In the genomic region with DNA sequence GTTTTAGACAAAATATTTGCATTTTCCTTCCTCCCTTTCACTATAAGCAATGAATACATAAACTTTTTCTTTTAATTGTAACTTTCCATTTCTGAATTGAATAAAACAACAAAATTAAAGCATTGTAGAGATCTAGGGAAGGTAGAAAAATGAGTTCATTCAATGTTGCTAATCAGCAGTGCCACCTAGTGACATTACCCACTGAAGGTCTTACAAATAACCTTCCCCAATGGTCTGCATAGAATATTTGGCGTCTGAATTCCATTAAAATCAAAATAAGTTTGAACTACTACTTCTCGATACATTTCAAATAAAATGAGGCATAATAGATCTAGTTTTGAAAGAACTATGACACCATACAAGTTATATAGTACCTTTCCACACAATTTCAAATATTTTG, we compare ENCODE assay signal across 9 cellular contexts. TPM values are rescaled to one million over a fixed set of nuclear protein-coding genes. Genes with fewer than 3 reads are reported as not detected.
DNase-seq lines count a peak whose midpoint lies in the region; ATAC-seq and TF ChIP-seq lines count a peak whose summit lies in the region.
"Had no signal": no experiment of that assay in that cellular context is flagged by ENCODE, and none has a peak within 500 bp of the region (broad histone marks: within the 10 kb centered on the region; RNA-seq: fewer than 3 reads in every experiment).

No MANE protein-coding gene starts in this region.

- no peaks in the 10 kb centered on the region for H3K79me2 ChIP-seq in OCI-LY7 (ENCODE audit: insufficient read depth, low read depth, low read length)

- TSS peak; percentile 25 for BruUV-seq in OCI-LY7 (replicated peaks; lab: Mats Ljungman, UMichigan)

- no peaks in the 10 kb centered on the region for H4K20me1 ChIP-seq in OCI-LY7 (ENCODE audit: insufficient read depth, low read length)

- CTCF ChIA-PET in OCI-LY7 (lab: Charles Lee; ENCODE audit: unreplicated experiment), result no interaction called here
- CTCF ChIA-PET in activated CD8-positive, alpha-beta memory T cell treated with anti-CD3 and anti-CD28 coated beads, Interleukin-2, amount 10 ng/mL, durations not matched to agents 7 days and 5 days (lab: Charles Lee), result no interaction called here

- H3K9me3 ChIP-seq in OCI-LY7 (ENCODE audit: low read length), result no peaks in the 10 kb centered on the region
- H3K9me3 ChIP-seq: neutrophil had no signal

- no peak overlapping the region for H2AFZ ChIP-seq in OCI-LY7 (ENCODE audit: low read length)

- no peak overlapping the region for H3K27ac ChIP-seq in OCI-LY7 (ENCODE audit: low read depth, low read length, poor library complexity, severe bottlenecking)
- H3K27ac ChIP-seq: neutrophil had no signal

- no peak overlapping the region for H3K4me3 Mint-ChIP-seq in activated CD8-positive, alpha-beta memory T cell treated with anti-CD3 and anti-CD28 coated beads, Interleukin-2, amount 10 ng/mL, durations not matched to agents 7 days and 5 days

- ATAC-seq in HG02973 (IDR thresholded peaks at IDR 0.05; ENCODE audit: unreplicated experiment) (no peak), HG02763 (IDR thresholded peaks at IDR 0.05; ENCODE audit: unreplicated experiment) (no peak)
- no peak for ATAC-seq in activated CD8-positive, alpha-beta memory T cell treated with anti-CD3 and anti-CD28 coated beads, Interleukin-2, amount 10 ng/mL, durations not matched to agents 7 days and 5 days

- POLR2A ChIA-PET in OCI-LY7 (lab: Charles Lee), result interaction anchor here (1.3 kb wide), 1 partner anchor 10 kb away, joined by 6 read pairs; no protein-coding TSS in a partner anchor

- no peaks in the 10 kb centered on the region for H3K27me3 Mint-ChIP-seq in activated CD8-positive, alpha-beta memory T cell treated with anti-CD3 and anti-CD28 coated beads, Interleukin-2, amount 10 ng/mL, durations not matched to agents 7 days and 5 days

- H3K36me3 ChIP-seq in OCI-LY7 (ENCODE audit: insufficient read depth, low read length), result peaks cover 90% of the 10 kb centered on the region

- peaks cover 43% of the 10 kb centered on the region for H3K36me3 Mint-ChIP-seq in activated CD8-positive, alpha-beta memory T cell treated with anti-CD3 and anti-CD28 coated beads, Interleukin-2, amount 10 ng/mL, durations not matched to agents 7 days and 5 days

- H3K9me3 Mint-ChIP-seq in activated CD8-positive, alpha-beta memory T cell treated with anti-CD3 and anti-CD28 coated beads, Interleukin-2, amount 10 ng/mL, durations not matched to agents 7 days and 5 days (ENCODE audit: low read depth), result no peaks in the 10 kb centered on the region

- no peak overlapping the region for H3K4me2 ChIP-seq in OCI-LY7 (ENCODE audit: low read length)

- H3K9me2 ChIP-seq in OCI-LY7 (ENCODE audit: insufficient read depth, low read length), result no peaks in the 10 kb centered on the region

- intact Hi-C loops in OCI-LY7 (cut with micrococcal nuclease; ENCODE audit: unreplicated experiment), result no loop called here

- H3K4me3 ChIP-seq in GM12865 (ENCODE audit: low read depth, low read length) (no peak overlapping the region), OCI-LY7 (ENCODE audit: low read depth, low read length, poor library complexity, severe bottlenecking) (no peak overlapping the region)

- DNase-seq in A172 (ENCODE audit: low spot score) (peak; percentile 70), GM12865 (ENCODE audit: low read depth) (no peak), OCI-LY7 (ENCODE audit: low spot score) (peak; percentile 12), fibroblast of peridontal ligament (ENCODE audit: extremely low read depth) (peak; percentile 83), HPDE6-E6E7 (ENCODE audit: extremely low spot score) (no peak)
- no peak for DNase-seq in activated CD8-positive, alpha-beta memory T cell treated with anti-CD3 and anti-CD28 coated beads, Interleukin-2, amount 10 ng/mL, durations not matched to agents 7 days and 5 days

- H3K4me1 Mint-ChIP-seq in activated CD8-positive, alpha-beta memory T cell treated with anti-CD3 and anti-CD28 coated beads, Interleukin-2, amount 10 ng/mL, durations not matched to agents 7 days and 5 days, result peaks cover 2% of the 10 kb centered on the region

- TF ChIP-seq CTCF in GM12865 (IDR thresholded peaks at IDR 0.05; ENCODE audit: insufficient read depth, low read depth, low read length, missing control alignments) (peak; percentile 25), OCI-LY7 (conservative IDR thresholded peaks at IDR 0.05; ENCODE audit: low read length) (peak; percentile 81)

- no peak overlapping the region for H3K27ac Mint-ChIP-seq in activated CD8-positive, alpha-beta memory T cell treated with anti-CD3 and anti-CD28 coated beads, Interleukin-2, amount 10 ng/mL, durations not matched to agents 7 days and 5 days

- no peaks in the 10 kb centered on the region for H3K4me1 ChIP-seq in OCI-LY7 (ENCODE audit: insufficient read depth, low read length, poor library complexity, severe bottlenecking)

RNA-seq across cellular contexts. Expression of gene FH, which starts 19.6 kb away (rescaled TPM):
- total RNA-seq in A172 (2014; rRNA removed; shearing (Covaris generic)), result 351 and 373 TPM in 2 replicates
- 44.0 and 45.5 TPM in 2 replicates for total RNA-seq in OCI-LY7 (2014; rRNA removed; shearing (Covaris generic))
- 72.1 and 74.6 TPM in 2 replicates for total RNA-seq in OCI-LY7 (2022)
- 10 to 100 TPM; 65.6 to 88.1 TPM for total RNA-seq in activated CD8-positive, alpha-beta memory T cell treated with anti-CD3 and anti-CD28 coated beads, Interleukin-2, amount 10 ng/mL, durations not matched to agents 7 days and 5 days

RNA-seq across cellular contexts. Expression of gene KMO, which starts 32.3 kb away (rescaled TPM):
- total RNA-seq in A172 (2014; rRNA removed; shearing (Covaris generic)), result 2.4 TPM in 1 of 2 replicates, not detected in the other
- total RNA-seq in OCI-LY7 (2014; rRNA removed; shearing (Covaris generic)), result 3.2 and 5.5 TPM in 2 replicates
- total RNA-seq in OCI-LY7 (2022), result 10.4 and 14.2 TPM in 2 replicates
- not detected for total RNA-seq in activated CD8-positive, alpha-beta memory T cell treated with anti-CD3 and anti-CD28 coated beads, Interleukin-2, amount 10 ng/mL, durations not matched to agents 7 days and 5 days

Comparison
In these comparisons a context has a peak if more than half of its experiments do, and no peak if none do; other contexts are left out.
1. DNase-seq: peak in A172 (single experiment), OCI-LY7 (single experiment) and fibroblast of peridontal ligament (single experiment); none in GM12865 (single experiment), activated CD8-positive, alpha-beta memory T cell treated with anti-CD3 and anti-CD28 coated beads, Interleukin-2, amount 10 ng/mL, durations not matched to agents 7 days and 5 days (single experiment) and HPDE6-E6E7 (single experiment).